10 cellular contexts compared by ENCODE assay signal in genomic region chr2:53994735-53995538, GRCh38. TPM values are rescaled to one million over a fixed set of nuclear protein-coding genes. Genes with fewer than 3 reads are reported as not detected.
A peak's percentile ranks its signal among the peaks of the same experiment; 100 is the strongest.
DNase-seq lines count a peak whose midpoint lies in the region; ATAC-seq and TF ChIP-seq lines count a peak whose summit lies in the region.
"Had no signal": no experiment of that assay in that cellular context is flagged by ENCODE, and none has a peak within 500 bp of the region (broad histone marks: within the 10 kb centered on the region; RNA-seq: fewer than 3 reads in every experiment).

No MANE protein-coding gene starts in this region.

- no peaks in the 10 kb centered on the region for H3K27me3 ChIP-seq in breast epithelium

- no peak for TF ChIP-seq POLR2A in breast epithelium (IDR thresholded peaks at IDR 0.05)

- H3K4me3 Mint-ChIP-seq in IgD-negative memory B cell = peak overlapping the region; percentile 35 to 87 (median 51)

- intact Hi-C loops in breast epithelium (cut with DNase I; ENCODE audit: low total_unique reads) = no loop called here

- H3K9me3 Mint-ChIP-seq in IgD-negative memory B cell = no peaks in the 10 kb centered on the region

- H3K36me3 ChIP-seq in breast epithelium = no peaks in the 10 kb centered on the region

- H3K9me3 ChIP-seq in breast epithelium = no peaks in the 10 kb centered on the region

- peak; percentile 81 for ATAC-seq in GM21447 (IDR thresholded peaks at IDR 0.05; ENCODE audit: unreplicated experiment)
- ATAC-seq: K562 had no signal

- TF ChIP-seq CTCF in GM13977 (IDR thresholded peaks at IDR 0.05; ENCODE audit: extremely low read depth, insufficient read depth, missing control alignments) (no peak), breast epithelium (IDR thresholded peaks at IDR 0.05) (no peak)

- H3K4me1 ChIP-seq in breast epithelium = no peaks in the 10 kb centered on the region

- H3K4me3 ChIP-seq in breast epithelium = no peak overlapping the region
- H3K4me3 ChIP-seq: K562 had no signal

- in situ Hi-C loops in GM13977 (cut with MboI; ENCODE audit: low pct_unique_long_range_greater_than_20kb, low sequenced_read_pairs, unreplicated experiment) = no loop called here

- H3K36me3 Mint-ChIP-seq in IgD-negative memory B cell = no peaks in the 10 kb centered on the region

- H3K27ac Mint-ChIP-seq in IgD-negative memory B cell = peak overlapping the region in 2 of 3 donors; percentile 3 to 20

- H3K27me3 Mint-ChIP-seq in IgD-negative memory B cell = no peaks in the 10 kb centered on the region

- H3K4me1 Mint-ChIP-seq in IgD-negative memory B cell = peaks cover 12 to 13% (median 13%) of the 10 kb centered on the region in 3 donors

- DNase-seq in GM13977 (ENCODE audit: low spot score) (peak; percentile 60), germinal center (ENCODE audit: low spot score) (peak; percentile 35), DMS53 treated with DMSO at 0.1 percent for 48 hours (lab: John Stamatoyannopoulos, UW; ENCODE audit: unreplicated experiment) (no peak), NCI-H345 (lab: John Stamatoyannopoulos, UW) (no peak), breast epithelium (ENCODE audit: low spot score in 2 of 2) (no peak), SHP77 treated with DMSO at 0.1 percent for 48 hours (lab: John Stamatoyannopoulos, UW) (no peak)
- DNase-seq: hypothalamus had no signal

- no peak overlapping the region for H3K27ac ChIP-seq in breast epithelium

RNA-seq across cellular contexts. Expression of gene PSME4, which starts 24.1 kb away (rescaled TPM):
- polyA plus RNA-seq in IgD-negative memory B cell = 6.3 TPM
- total RNA-seq in breast epithelium = 100 to 1,000 TPM in 1 of 3 donors, 10 to 100 TPM in 2; 45.3 to 176 (median 75.1) TPM

Comparison
In these comparisons a context has a peak if more than half of its experiments do, and no peak if none do; other contexts are left out.
1. DNase-seq: peak in GM13977 (single experiment) and germinal center (single experiment); none in DMS53 treated with DMSO at 0.1 percent for 48 hours (single experiment), NCI-H345 (single experiment), breast epithelium (0 of 2) and SHP77 treated with DMSO at 0.1 percent for 48 hours (single experiment).